Comparison of ENCODE assay signal across 8 cellular contexts in the genomic region with DNA sequence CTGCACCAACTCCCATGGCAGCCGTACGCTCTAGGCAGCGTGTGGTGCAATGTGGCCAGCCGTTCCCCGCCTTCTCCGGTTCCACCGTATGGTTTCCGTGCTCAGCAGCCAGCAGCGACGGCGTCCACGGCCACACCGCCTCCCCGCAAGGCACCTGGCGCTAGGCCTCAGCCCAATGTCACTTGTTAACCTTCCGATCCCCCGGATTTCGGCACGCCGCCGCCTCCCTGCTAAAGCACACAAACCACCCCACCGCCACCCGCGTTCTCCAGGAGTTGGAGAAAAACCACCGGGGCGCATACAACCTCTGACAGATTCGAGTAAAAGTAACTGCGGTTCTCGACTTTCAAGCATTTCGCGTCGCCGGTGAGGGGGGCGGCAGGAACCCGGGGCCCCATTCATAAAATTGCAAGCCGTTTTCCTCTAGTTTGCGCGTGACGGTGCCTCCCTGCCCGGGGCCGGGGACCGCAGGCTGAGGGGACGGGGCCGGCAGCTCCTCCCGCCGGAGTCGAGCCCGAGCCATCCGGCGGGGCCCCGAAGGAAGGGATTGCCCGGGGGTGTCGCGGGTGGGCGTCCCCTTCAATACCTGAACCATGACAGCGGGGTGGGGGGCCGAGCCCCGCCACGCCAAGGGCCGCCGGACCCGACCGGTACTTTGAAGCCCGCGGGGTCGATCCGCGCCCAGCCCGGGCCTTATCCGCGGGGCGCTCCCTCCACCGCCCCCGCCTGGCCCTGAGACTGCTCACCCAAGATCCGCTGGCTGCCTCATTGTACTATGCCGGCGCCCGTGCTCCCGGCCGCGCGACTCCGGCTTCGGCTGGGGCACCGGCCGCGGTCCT. TPM values are rescaled to one million over a fixed set of nuclear protein-coding genes. Genes with fewer than 3 reads are reported as not detected.
DNase-seq lines count a peak whose midpoint lies in the region; ATAC-seq and TF ChIP-seq lines count a peak whose summit lies in the region.

A gene with protein sequence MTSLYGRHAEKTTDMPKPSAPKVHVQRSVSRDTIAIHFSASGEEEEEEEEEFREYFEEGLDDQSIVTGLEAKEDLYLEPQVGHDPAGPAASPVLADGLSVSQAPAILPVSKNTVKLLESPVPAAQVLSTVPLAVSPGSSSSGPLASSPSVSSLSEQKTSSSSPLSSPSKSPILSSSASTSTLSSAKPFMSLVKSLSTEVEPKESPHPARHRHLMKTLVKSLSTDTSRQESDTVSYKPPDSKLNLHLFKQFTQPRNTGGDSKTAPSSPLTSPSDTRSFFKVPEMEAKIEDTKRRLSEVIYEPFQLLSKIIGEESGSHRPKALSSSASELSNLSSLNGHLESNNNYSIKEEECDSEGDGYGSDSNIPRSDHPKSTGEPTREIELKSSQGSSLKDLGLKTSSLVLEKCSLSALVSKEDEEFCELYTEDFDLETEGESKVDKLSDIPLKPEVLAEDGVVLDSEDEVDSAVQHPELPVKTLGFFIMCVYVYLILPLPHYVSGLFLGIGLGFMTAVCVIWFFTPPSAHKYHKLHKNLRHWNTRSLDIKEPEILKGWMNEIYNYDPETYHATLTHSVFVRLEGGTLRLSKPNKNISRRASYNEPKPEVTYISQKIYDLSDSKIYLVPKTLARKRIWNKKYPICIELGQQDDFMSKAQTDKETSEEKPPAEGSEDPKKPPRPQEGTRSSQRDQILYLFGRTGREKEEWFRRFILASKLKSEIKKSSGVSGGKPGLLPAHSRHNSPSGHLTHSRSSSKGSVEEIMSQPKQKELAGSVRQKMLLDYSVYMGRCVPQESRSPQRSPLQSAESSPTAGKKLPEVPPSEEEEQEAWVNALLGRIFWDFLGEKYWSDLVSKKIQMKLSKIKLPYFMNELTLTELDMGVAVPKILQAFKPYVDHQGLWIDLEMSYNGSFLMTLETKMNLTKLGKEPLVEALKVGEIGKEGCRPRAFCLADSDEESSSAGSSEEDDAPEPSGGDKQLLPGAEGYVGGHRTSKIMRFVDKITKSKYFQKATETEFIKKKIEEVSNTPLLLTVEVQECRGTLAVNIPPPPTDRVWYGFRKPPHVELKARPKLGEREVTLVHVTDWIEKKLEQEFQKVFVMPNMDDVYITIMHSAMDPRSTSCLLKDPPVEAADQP (minus strand): TSS at position 839 of the 839 bp plus-strand sequence. CDS start 49,043 bp downstream, outside the sequence.

- POLR2A ChIA-PET in naive thymus-derived CD8-positive, alpha-beta T cell (lab: Charles Lee), result interaction anchor here (0.7 to 3.4 kb wide), 10 partner anchors 10 to 244 kb away, joined by 3 to 42 read pairs (median 5); a partner anchor contains a TSS

- peak; percentile 32 for ATAC-seq in HG02763 (IDR thresholded peaks at IDR 0.05; ENCODE audit: unreplicated experiment)
- ATAC-seq in naive thymus-derived CD8-positive, alpha-beta T cell, result peak; percentile 43 to 57

- no peaks in the 10 kb centered on the region for H3K9me3 Mint-ChIP-seq in naive thymus-derived CD8-positive, alpha-beta T cell

- H3K27me3 Mint-ChIP-seq in naive thymus-derived CD8-positive, alpha-beta T cell, result peaks cover 0 to 5% (median 0%) of the 10 kb centered on the region in 5 donors

- peak within 1 kb of the TSS; percentile 84 to 99 (median 96) for H3K4me3 Mint-ChIP-seq in naive thymus-derived CD8-positive, alpha-beta T cell

- H3K36me3 Mint-ChIP-seq in naive thymus-derived CD8-positive, alpha-beta T cell, result no peaks in the 10 kb centered on the region

- peaks cover 26 to 46% (median 41%) of the 10 kb centered on the region in 4 donors for H3K4me1 Mint-ChIP-seq in naive thymus-derived CD8-positive, alpha-beta T cell

- H3K27ac Mint-ChIP-seq in naive thymus-derived CD8-positive, alpha-beta T cell, result peak within 1 kb of the TSS; percentile 86 to 98 (median 96)

- DNase-seq in NCI-H1417 (lab: John Stamatoyannopoulos, UW) (peak; percentile 26 to 75 (median 70)), NCI-H1417 treated with DMSO at 0.1 percent for 48 hours (lab: John Stamatoyannopoulos, UW) (no peak), NCI-H748 treated with DMSO at 0.1 percent for 48 hours (lab: John Stamatoyannopoulos, UW) (peak; percentile 33), activated T-cell treated with anti-CD3 and anti-CD28 coated beads for 48 hours (ENCODE audit: low read depth) (peak; percentile 49), erythroblast (lab: John Stamatoyannopoulos, UW) (peak; percentile 76 to 83)
- DNase-seq in naive thymus-derived CD8-positive, alpha-beta T cell, result peak; percentile 34 to 83 (median 72)
- DNase-seq in stimulated activated naive CD4-positive, alpha-beta T cell treated with Interleukin-2 at 50 U/mL for 16 hours (lab: John Stamatoyannopoulos, UW), result peak; percentile 66

- peak; percentile 34 for TF ChIP-seq POLR2A in erythroblast (IDR thresholded peaks at IDR 0.05; ENCODE audit: low read length)

RNA-seq across cellular contexts. Expression of the gene that starts here (rescaled TPM):
- total RNA-seq in naive thymus-derived CD8-positive, alpha-beta T cell, result 10 to 100 TPM; 12.9 to 14.0 TPM
- polyA plus RNA-seq in naive thymus-derived CD8-positive, alpha-beta T cell, result 1 to 10 TPM; 5.2 to 7.3 (median 6.3) TPM
